In the genomic region with DNA sequence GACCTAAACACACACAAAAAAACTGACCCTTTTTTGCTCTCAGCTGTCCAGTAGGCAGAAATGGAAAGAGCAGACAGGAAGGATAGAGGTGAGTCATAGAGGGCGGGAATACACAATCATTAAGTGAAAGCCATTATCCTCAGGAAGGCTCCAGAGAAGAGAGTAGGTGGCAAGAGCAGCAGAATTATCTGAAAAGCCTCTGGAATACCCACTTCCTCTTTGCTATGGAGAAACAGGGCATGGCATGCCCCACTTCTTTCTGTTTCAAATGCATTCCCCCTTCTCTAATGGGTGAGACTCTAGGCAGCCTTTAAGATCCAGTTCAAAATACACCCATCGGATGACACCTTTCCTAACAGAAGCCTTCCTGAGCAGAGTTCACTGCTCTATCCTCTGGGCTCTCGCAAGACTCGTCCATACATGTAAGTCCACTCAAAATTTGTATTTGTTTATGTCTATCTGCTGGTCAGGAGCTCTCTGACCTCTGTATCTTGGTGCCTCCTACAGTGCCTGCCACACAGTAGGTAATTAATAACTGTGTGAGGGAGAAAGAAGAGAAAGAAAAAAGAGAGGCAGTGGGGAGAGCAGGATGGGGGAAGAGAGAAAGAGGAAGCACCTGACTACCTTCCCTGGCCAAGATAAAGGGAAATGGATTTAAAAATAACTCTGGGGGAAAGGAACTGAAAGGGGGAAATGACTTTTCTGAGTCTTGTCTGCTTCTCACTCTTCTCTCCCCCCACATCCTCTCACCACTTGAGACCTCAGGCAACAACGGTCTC, we compare ENCODE assay signal across 6 cellular contexts. TPM values are rescaled to one million over a fixed set of nuclear protein-coding genes. Genes with fewer than 3 reads are reported as not detected.
DNase-seq lines count a peak whose midpoint lies in the region; ATAC-seq, FAIRE-seq and TF ChIP-seq lines count a peak whose summit lies in the region.

No MANE protein-coding gene starts in this region.

- H3K4me3 ChIP-seq in kidney epithelial cell (ENCODE audit: low read depth, low read length), result no peak overlapping the region

- peak; percentile 96 for FAIRE-seq in GM18507 (lab: Jason Lieb, UNC)

- no peak for TF ChIP-seq CTCF in kidney epithelial cell (IDR thresholded peaks at IDR 0.05; ENCODE audit: insufficient read depth, low read length, poor library complexity, severe bottlenecking)

- H3K36me3 ChIP-seq in kidney epithelial cell (ENCODE audit: control insufficient read depth, insufficient read depth, low read length), result no peaks in the 10 kb centered on the region

- H3K27me3 ChIP-seq in kidney epithelial cell (ENCODE audit: control insufficient read depth, insufficient read depth, low read length), result no peaks in the 10 kb centered on the region

- ATAC-seq in HG02938 (IDR thresholded peaks at IDR 0.05; ENCODE audit: unreplicated experiment), result peak; percentile 75

- peak; percentile 64 for DNase-seq in GM18507 (ENCODE audit: extremely low spot score, insufficient read length, low read depth)
- peak; percentile 95 for DNase-seq in SIG-M5 treated with dmso at 0.1 percent for 504 hours (lab: John Stamatoyannopoulos, UW; ENCODE audit: unreplicated experiment)
- DNase-seq in kidney epithelial cell (ENCODE audit: low read depth), result peak; percentile 26
- no peak for DNase-seq in 8988T
- DNase-seq in activated gamma-delta T cell (lab: John Stamatoyannopoulos, UW), result no peak

RNA-seq across cellular contexts. Expression of gene KLHL33, which starts 8.5 kb away (rescaled TPM):
- total RNA-seq in kidney epithelial cell, result 0.08 TPM in 1 of 2 replicates, not detected in the other

RNA-seq across cellular contexts. Expression of gene TEP1, which starts 14.1 kb away (rescaled TPM):
- total RNA-seq in kidney epithelial cell, result 15.5 and 24.1 TPM in 2 replicates

RNA-seq across cellular contexts. Expression of gene OSGEP, which starts 27.2 kb away (rescaled TPM):
- total RNA-seq in kidney epithelial cell, result 46.6 and 61.1 TPM in 2 replicates

RNA-seq across cellular contexts. Expression of gene APEX1, which starts 27.6 kb away (rescaled TPM):
- 297 and 328 TPM in 2 replicates for total RNA-seq in kidney epithelial cell

RNA-seq across cellular contexts. Expression of gene PIP4P1, which starts 33.8 kb away (rescaled TPM):
- total RNA-seq in kidney epithelial cell, result 25.1 and 25.9 TPM in 2 replicates

Comparison
In these comparisons a context has a peak if more than half of its experiments do, and no peak if none do; other contexts are left out.
1. DNase-seq: peak in GM18507 (single experiment), SIG-M5 treated with dmso at 0.1 percent for 504 hours (single experiment) and kidney epithelial cell (single experiment); none in 8988T (single experiment) and activated gamma-delta T cell (single experiment).